8 cellular contexts compared by ENCODE assay signal in the genomic region with DNA sequence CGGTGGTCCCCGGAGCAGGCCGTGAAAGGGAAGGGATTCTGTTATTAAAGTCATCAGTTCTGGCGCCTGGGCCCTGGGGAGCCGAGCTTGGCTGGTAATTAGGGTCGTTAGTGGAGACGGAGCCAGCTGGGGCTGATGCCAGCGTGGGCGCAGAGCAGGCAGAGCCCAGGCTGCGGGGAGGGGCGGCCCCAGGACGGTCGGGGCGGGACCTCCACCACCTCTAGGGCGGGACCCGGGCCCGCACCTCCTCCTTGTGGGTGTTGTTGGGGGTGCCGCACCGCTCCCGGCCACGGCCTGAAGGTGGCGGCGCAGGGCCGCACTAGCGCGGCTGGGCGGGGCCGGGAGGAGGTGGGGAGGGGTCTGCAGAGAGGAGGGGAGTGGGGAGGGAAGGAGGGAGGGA.
DNase-seq lines count a peak whose midpoint lies in the region; ATAC-seq and TF ChIP-seq lines count a peak whose summit lies in the region.

No MANE protein-coding gene starts in this region.

- peak; percentile 69 for ATAC-seq in lower lobe of right lung
- no peak for ATAC-seq in GM18519 (IDR thresholded peaks at IDR 0.05; ENCODE audit: low FRiP score, unreplicated experiment)
- ATAC-seq in GM21381 (IDR thresholded peaks at IDR 0.05; ENCODE audit: unreplicated experiment), result no peak

- no peak overlapping the region for H3K9ac ChIP-seq in colonic mucosa (ENCODE audit: low read depth in 2 of 2, low read length in 2 of 2)

- H3K9me3 ChIP-seq in lower lobe of right lung (no peaks in the 10 kb centered on the region), colonic mucosa (no peaks in the 10 kb centered on the region)

- peak; percentile 37 for DNase-seq in AG10803 (ENCODE audit: low read depth)
- DNase-seq in GM19240 (ENCODE audit: insufficient read length, low spot score), result peak; percentile 29
- peak; percentile 93 for DNase-seq in NCI-H2227 (lab: John Stamatoyannopoulos, UW; ENCODE audit: unreplicated experiment)
- peak; percentile 64 for DNase-seq in astrocyte of the spinal cord (ENCODE audit: low read depth, low spot score)
- DNase-seq in lower lobe of right lung, result no peak
- DNase-seq in colonic mucosa, result no peak

- peak; percentile 50 for TF ChIP-seq CTCF in AG10803 (conservative IDR thresholded peaks at IDR 0.05; ENCODE audit: low read length)
- TF ChIP-seq CTCF in astrocyte of the spinal cord (IDR thresholded peaks at IDR 0.05; ENCODE audit: low read depth, low read length), result peak; percentile 74
- no peak for TF ChIP-seq CTCF in lower lobe of right lung (IDR thresholded peaks at IDR 0.05)
- TF ChIP-seq CTCF in colonic mucosa (IDR thresholded peaks at IDR 0.05), result no peak

- H3K4me1 ChIP-seq in lower lobe of right lung (no peaks in the 10 kb centered on the region), colonic mucosa (no peaks in the 10 kb centered on the region)

- in situ Hi-C loops in astrocyte of the spinal cord (cut with HindIII; ENCODE audit: low sequenced_read_pairs), result loop anchor here (25.0 kb wide), 1 partner anchor 470 kb away; the partner anchor contains the start of genes MECR and PTPRU

- H3K36me3 ChIP-seq in lower lobe of right lung, result no peaks in the 10 kb centered on the region
- no peaks in the 10 kb centered on the region for H3K36me3 ChIP-seq in colonic mucosa

- intact Hi-C loops in lower lobe of right lung (cut with DNase I), result no loop called here
- intact Hi-C loops in colonic mucosa (cut with DNase I), result loop anchor here (10.0 kb wide), 1 partner anchor 998 kb away; no protein-coding TSS in a partner anchor

- H3K4me3 ChIP-seq in AG10803 (ENCODE audit: low read length) (no peak overlapping the region), astrocyte of the spinal cord (ENCODE audit: low read depth, low read length) (no peak overlapping the region), lower lobe of right lung (no peak overlapping the region), colonic mucosa (no peak overlapping the region)

- H3K27me3 ChIP-seq in lower lobe of right lung (ENCODE audit: low read depth), result peaks cover 25% of the 10 kb centered on the region
- no peaks in the 10 kb centered on the region for H3K27me3 ChIP-seq in colonic mucosa

- no peak overlapping the region for H3K27ac ChIP-seq in lower lobe of right lung
- H3K27ac ChIP-seq in colonic mucosa, result no peak overlapping the region

Comparison
In these comparisons a context has a peak if more than half of its experiments do, and no peak if none do; other contexts are left out.
1. DNase-seq: peak in AG10803 (single experiment), GM19240 (single experiment), NCI-H2227 (single experiment) and astrocyte of the spinal cord (single experiment); none in lower lobe of right lung (single experiment) and colonic mucosa (single experiment).
2. CTCF ChIP-seq: peak in AG10803 (single experiment) and astrocyte of the spinal cord (single experiment); none in lower lobe of right lung (single experiment) and colonic mucosa (single experiment).
3. ATAC-seq: peak in lower lobe of right lung (2 of 2); none in GM18519 (single experiment) and GM21381 (single experiment).